In genomic region chr16:28950648-28951409, GRCh38 we compare ENCODE assay signal across 8 cellular contexts. TPM values are rescaled to one million over a fixed set of nuclear protein-coding genes. Genes with fewer than 3 reads are reported as not detected.
A peak's percentile ranks its signal among the peaks of the same experiment; 100 is the strongest.
DNase-seq lines count a peak whose midpoint lies in the region; ATAC-seq, FAIRE-seq and TF ChIP-seq lines count a peak whose summit lies in the region.

TSS of gene NFATC2IP (plus strand) at chr16:28950937. CDS start at chr16:28951012, 75 bp downstream.

- FAIRE-seq in bronchial epithelial cell (lab: Jason Lieb, UNC): peak; percentile 64
- no peak for FAIRE-seq in small intestine (lab: Jason Lieb, UNC)

- DNase-seq in AG04449 (ENCODE audit: low read depth, low spot score) (peak; percentile 99), NCI-H2227 treated with DMSO at 0.1 percent for 48 hours (lab: John Stamatoyannopoulos, UW) (peak; percentile 100), bronchial epithelial cell (ENCODE audit: low read depth) (peak; percentile 99), iPS-NIHi11 (ENCODE audit: low spot score) (peak; percentile 99), small intestine (peak; percentile 100)

- H3K27me3 ChIP-seq in bronchial epithelial cell (ENCODE audit: control insufficient read depth, insufficient read depth, low read length) (no peaks in the 10 kb centered on the region), small intestine (ENCODE audit: control insufficient read depth in 2 of 2, insufficient read depth in 2 of 2, low read length in 2 of 2) (no peaks in the 10 kb centered on the region)

- H3K4me3 ChIP-seq in AG04449 (ENCODE audit: low read depth, low read length) (peak within 1 kb of the TSS; percentile 79), WI38 (ENCODE audit: low read depth, low read length) (peak within 1 kb of the TSS; percentile 93), bronchial epithelial cell (ENCODE audit: low read depth, low read length) (peak within 1 kb of the TSS; percentile 83), small intestine (ENCODE audit: low read depth in 1 of 2, low read length in 2 of 2) (peak within 1 kb of the TSS; percentile 96 to 99)

- no peak for TF ChIP-seq CTCF in AG04449 (IDR thresholded peaks at IDR 0.05; ENCODE audit: insufficient read depth, low read length, missing control alignments)
- TF ChIP-seq CTCF in WI38 (IDR thresholded peaks at IDR 0.05; ENCODE audit: low read depth, low read length): no peak
- no peak for TF ChIP-seq CTCF in bronchial epithelial cell (IDR thresholded peaks at IDR 0.05; ENCODE audit: insufficient read depth, low read length, severe bottlenecking)

- ATAC-seq in GM18907 (IDR thresholded peaks at IDR 0.05; ENCODE audit: unreplicated experiment) (peak; percentile 88), HG03159 (IDR thresholded peaks at IDR 0.05; ENCODE audit: unreplicated experiment) (peak; percentile 83)

- CTCF ChIA-PET in AG04449 (lab: Yijun Ruan, JAX): interaction anchor here (0.7 to 2.0 kb wide), 3 partner anchors 20 to 24 kb away, joined by 3 to 6 read pairs (median 4); partner anchors contain the start of gene SPNS1

- peaks cover 11% of the 10 kb centered on the region for H3K36me3 ChIP-seq in bronchial epithelial cell (ENCODE audit: control insufficient read depth, insufficient read depth, low read length)
- peaks cover 0 to 8% of the 10 kb centered on the region in 2 donors for H3K36me3 ChIP-seq in small intestine (ENCODE audit: control insufficient read depth in 2 of 2, insufficient read depth in 2 of 2, low read length in 2 of 2)

- H3K27ac ChIP-seq in small intestine (ENCODE audit: low read depth in 1 of 2, low read length in 1 of 2): peak within 1 kb of the TSS; percentile 76 to 89

- no peaks in the 10 kb centered on the region for H3K9me3 ChIP-seq in small intestine (ENCODE audit: control insufficient read depth, low read depth)

- peaks cover 0 to 10% of the 10 kb centered on the region in 2 donors for H3K4me1 ChIP-seq in small intestine (ENCODE audit: control insufficient read depth in 2 of 2, insufficient read depth in 1 of 2, low read depth in 1 of 2, low read length in 1 of 2)

- POLR2A ChIA-PET in AG04449 (lab: Yijun Ruan, JAX): interaction anchor here (0.6 to 0.9 kb wide), 2 partner anchors 26 to 71 kb away, joined by 3 read pairs; partner anchors contain the start of gene RABEP2

- WGBS in small intestine, 3 donors: 0 to 1% (median 1%) methylated on average over 42 to 79 of the region's 79 CpGs

RNA-seq across cellular contexts. Expression of gene NFATC2IP, which starts in this region (rescaled TPM):
- 19.2 and 21.5 TPM in 2 replicates for total RNA-seq in bronchial epithelial cell
- 10 to 100 TPM; 16.5 to 23.3 (median 21.7) TPM for polyA plus RNA-seq in small intestine

Comparison
In these comparisons a context has a peak if more than half of its experiments do, and no peak if none do; other contexts are left out.
1. Peak in every context shown above with its lines: DNase-seq, ATAC-seq, H3K4me3 ChIP-seq and H3K27ac ChIP-seq.